ENCODE assay signal across 1 cellular context in the genomic region with DNA sequence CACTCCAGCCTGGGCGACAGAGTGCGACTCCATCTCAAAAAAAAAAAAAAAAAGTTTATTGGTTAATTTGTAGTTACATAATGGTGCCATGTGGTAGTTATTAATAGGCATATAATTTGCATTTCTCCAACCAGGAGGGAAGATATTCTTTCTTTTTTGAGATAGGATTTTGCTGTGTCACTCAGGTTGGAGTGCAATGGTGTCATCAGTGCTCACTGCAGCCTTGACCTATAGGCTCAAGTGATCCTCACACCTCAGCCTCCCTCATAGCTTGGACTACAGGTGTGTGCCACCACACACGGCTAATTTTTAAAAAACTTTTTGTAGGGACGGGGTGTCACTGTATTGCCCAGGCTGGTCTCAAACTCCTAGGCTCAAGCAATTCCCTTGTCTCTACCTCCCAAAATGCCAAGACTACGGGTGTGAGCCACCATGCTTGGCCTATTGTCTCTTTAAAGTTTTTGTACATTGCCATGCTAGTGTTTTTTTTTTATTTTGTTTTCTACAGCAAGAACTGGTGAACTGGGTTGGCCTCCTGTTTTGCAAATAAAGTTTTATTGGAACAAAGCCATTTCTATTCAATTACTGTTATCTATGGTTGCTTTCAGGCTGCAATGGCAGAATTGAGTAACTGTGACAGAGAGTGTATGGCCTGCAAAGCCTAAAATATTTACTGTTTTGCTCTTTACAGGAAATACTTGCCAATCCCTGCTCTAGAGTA.
A peak's percentile ranks its signal among the peaks of the same experiment; 100 is the strongest.
TF ChIP-seq lines count a peak whose summit lies in the region.

No MANE protein-coding gene starts in this region.

TF ChIP-seq in K562, 482 proteins besides CTCF, POLR2A, EP300 and RAD21 (continued from another document and continues in another):
- TF ChIP-seq, protein P1, sequence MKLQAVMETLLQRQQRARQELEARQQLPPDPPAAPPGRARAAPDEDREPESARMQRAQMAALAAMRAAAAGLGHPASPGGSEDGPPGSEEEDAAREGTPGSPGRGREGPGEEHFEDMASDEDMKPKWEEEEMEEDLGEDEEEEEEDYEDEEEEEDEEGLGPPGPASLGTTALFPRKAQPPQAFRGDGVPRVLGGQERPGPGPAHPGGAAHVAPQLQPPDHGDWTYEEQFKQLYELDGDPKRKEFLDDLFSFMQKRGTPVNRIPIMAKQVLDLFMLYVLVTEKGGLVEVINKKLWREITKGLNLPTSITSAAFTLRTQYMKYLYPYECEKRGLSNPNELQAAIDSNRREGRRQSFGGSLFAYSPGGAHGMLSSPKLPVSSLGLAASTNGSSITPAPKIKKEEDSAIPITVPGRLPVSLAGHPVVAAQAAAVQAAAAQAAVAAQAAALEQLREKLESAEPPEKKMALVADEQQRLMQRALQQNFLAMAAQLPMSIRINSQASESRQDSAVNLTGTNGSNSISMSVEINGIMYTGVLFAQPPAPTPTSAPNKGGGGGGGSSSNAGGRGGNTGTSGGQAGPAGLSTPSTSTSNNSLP (IDR thresholded peaks at IDR 0.05; ENCODE audit: borderline replicate concordance, low read depth, low read length), result no peak
- TF ChIP-seq, protein P2, sequence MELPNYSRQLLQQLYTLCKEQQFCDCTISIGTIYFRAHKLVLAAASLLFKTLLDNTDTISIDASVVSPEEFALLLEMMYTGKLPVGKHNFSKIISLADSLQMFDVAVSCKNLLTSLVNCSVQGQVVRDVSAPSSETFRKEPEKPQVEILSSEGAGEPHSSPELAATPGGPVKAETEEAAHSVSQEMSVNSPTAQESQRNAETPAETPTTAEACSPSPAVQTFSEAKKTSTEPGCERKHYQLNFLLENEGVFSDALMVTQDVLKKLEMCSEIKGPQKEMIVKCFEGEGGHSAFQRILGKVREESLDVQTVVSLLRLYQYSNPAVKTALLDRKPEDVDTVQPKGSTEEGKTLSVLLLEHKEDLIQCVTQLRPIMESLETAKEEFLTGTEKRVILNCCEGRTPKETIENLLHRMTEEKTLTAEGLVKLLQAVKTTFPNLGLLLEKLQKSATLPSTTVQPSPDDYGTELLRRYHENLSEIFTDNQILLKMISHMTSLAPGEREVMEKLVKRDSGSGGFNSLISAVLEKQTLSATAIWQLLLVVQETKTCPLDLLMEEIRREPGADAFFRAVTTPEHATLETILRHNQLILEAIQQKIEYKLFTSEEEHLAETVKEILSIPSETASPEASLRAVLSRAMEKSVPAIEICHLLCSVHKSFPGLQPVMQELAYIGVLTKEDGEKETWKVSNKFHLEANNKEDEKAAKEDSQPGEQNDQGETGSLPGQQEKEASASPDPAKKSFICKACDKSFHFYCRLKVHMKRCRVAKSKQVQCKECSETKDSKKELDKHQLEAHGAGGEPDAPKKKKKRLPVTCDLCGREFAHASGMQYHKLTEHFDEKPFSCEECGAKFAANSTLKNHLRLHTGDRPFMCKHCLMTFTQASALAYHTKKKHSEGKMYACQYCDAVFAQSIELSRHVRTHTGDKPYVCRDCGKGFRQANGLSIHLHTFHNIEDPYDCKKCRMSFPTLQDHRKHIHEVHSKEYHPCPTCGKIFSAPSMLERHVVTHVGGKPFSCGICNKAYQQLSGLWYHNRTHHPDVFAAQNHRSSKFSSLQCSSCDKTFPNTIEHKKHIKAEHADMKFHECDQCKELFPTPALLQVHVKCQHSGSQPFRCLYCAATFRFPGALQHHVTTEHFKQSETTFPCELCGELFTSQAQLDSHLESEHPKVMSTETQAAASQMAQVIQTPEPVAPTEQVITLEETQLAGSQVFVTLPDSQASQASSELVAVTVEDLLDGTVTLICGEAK (IDR thresholded peaks at IDR 0.05), result peak; percentile 90
- TF ChIP-seq, protein P2 (CRISPR knock-in tag; IDR thresholded peaks at IDR 0.05), result peak; percentile 64; the same call in 1 of the 2 replicates
- TF ChIP-seq ETS2 (tag; IDR thresholded peaks at IDR 0.05; ENCODE audit: borderline replicate concordance, poor library complexity, severe bottlenecking), result no peak
- TF ChIP-seq FOXA3 (CRISPR knock-in tag; conservative IDR thresholded peaks at IDR 0.05 in 1 of 2, IDR thresholded peaks at IDR 0.05 in 1 of 2), result no peak
- TF ChIP-seq, protein P3, sequence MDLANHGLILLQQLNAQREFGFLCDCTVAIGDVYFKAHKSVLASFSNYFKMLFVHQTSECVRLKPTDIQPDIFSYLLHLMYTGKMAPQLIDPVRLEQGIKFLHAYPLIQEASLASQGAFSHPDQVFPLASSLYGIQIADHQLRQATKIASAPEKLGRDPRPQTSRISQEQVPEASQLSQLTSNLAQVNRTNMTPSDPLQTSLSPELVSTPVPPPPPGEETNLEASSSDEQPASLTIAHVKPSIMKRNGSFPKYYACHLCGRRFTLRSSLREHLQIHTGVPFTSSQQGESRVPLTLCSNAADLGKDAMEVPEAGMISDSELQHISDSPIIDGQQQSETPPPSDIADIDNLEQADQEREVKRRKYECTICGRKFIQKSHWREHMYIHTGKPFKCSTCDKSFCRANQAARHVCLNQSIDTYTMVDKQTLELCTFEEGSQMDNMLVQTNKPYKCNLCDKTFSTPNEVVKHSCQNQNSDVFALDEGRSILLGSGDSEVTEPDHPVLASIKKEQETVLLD (IDR thresholded peaks at IDR 0.05), result no peak
- no peak for TF ChIP-seq RBM22 (IDR thresholded peaks at IDR 0.05; ENCODE audit: low read depth, low read length, poor library complexity, severe bottlenecking)
- no peak for TF ChIP-seq RREB1 (CRISPR knock-in tag; IDR thresholded peaks at IDR 0.05)
- TF ChIP-seq RBM39 (optimal IDR thresholded peaks at IDR 0.05; ENCODE audit: low read depth, low read length), result no peak
- no peak for TF ChIP-seq ZNF232 (CRISPR knock-in tag; IDR thresholded peaks at IDR 0.05)
- TF ChIP-seq STAT5B (CRISPR knock-in tag; IDR thresholded peaks at IDR 0.05), result no peak
- TF ChIP-seq ARNT (IDR thresholded peaks at IDR 0.05), result no peak
- TF ChIP-seq NFIC (IDR thresholded peaks at IDR 0.05), result no peak
- TF ChIP-seq, protein P4, sequence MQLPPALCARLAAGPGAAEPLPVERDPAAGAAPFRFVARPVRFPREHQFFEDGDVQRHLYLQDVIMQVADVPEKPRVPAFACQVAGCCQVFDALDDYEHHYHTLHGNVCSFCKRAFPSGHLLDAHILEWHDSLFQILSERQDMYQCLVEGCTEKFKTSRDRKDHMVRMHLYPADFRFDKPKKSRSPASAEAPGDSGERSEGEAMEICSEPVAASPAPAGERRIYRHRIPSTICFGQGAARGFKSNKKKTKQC (CRISPR knock-in tag; IDR thresholded peaks at IDR 0.05), result no peak
- TF ChIP-seq, protein P5, sequence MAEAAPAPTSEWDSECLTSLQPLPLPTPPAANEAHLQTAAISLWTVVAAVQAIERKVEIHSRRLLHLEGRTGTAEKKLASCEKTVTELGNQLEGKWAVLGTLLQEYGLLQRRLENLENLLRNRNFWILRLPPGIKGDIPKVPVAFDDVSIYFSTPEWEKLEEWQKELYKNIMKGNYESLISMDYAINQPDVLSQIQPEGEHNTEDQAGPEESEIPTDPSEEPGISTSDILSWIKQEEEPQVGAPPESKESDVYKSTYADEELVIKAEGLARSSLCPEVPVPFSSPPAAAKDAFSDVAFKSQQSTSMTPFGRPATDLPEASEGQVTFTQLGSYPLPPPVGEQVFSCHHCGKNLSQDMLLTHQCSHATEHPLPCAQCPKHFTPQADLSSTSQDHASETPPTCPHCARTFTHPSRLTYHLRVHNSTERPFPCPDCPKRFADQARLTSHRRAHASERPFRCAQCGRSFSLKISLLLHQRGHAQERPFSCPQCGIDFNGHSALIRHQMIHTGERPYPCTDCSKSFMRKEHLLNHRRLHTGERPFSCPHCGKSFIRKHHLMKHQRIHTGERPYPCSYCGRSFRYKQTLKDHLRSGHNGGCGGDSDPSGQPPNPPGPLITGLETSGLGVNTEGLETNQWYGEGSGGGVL (CRISPR knock-in tag; IDR thresholded peaks at IDR 0.05), result no peak
- no peak for TF ChIP-seq ZNF140 (CRISPR knock-in tag; IDR thresholded peaks at IDR 0.05)
- TF ChIP-seq C11orf30 (IDR thresholded peaks at IDR 0.05; ENCODE audit: low read depth), result peak; percentile 51; the same call in 1 of the 2 replicates
- TF ChIP-seq NEUROD1 (IDR thresholded peaks at IDR 0.05; ENCODE audit: borderline replicate concordance, low read depth, low read length, partially characterized antibody), result no peak
- TF ChIP-seq TRIM24 (IDR thresholded peaks at IDR 0.05), result 0 out of 4 replicates have a peak, but pooled peaks of 1 of the 2 experiments have one; percentile 27
- TF ChIP-seq SNIP1 (IDR thresholded peaks at IDR 0.05; ENCODE audit: low read depth), result no peak
- TF ChIP-seq CAMTA2 (CRISPR knock-in tag; conservative IDR thresholded peaks at IDR 0.05), result no peak
- peak; percentile 42; the same call in 1 of the 2 replicates for TF ChIP-seq BCOR (IDR thresholded peaks at IDR 0.05)
- no peak for TF ChIP-seq HNRNPLL (IDR thresholded peaks at IDR 0.05; ENCODE audit: low read depth, low read length, poor library complexity, severe bottlenecking)
- no peak for TF ChIP-seq ZNF699 (CRISPR knock-in tag; IDR thresholded peaks at IDR 0.05; ENCODE audit: insufficient replicate concordance)
- no peak for TF ChIP-seq RBM17 (IDR thresholded peaks at IDR 0.05; ENCODE audit: borderline replicate concordance, low read depth, low read length)
- no peak for TF ChIP-seq SRSF9 (IDR thresholded peaks at IDR 0.05; ENCODE audit: borderline replicate concordance, low read depth, low read length)
- TF ChIP-seq, protein P6, sequence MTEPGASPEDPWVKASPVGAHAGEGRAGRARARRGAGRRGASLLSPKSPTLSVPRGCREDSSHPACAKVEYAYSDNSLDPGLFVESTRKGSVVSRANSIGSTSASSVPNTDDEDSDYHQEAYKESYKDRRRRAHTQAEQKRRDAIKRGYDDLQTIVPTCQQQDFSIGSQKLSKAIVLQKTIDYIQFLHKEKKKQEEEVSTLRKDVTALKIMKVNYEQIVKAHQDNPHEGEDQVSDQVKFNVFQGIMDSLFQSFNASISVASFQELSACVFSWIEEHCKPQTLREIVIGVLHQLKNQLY (CRISPR knock-in tag; conservative IDR thresholded peaks at IDR 0.05), result no peak
- no peak for TF ChIP-seq POLR2H (tag; IDR thresholded peaks at IDR 0.05; ENCODE audit: low read depth)
